ENCODE assay signal across 8 cellular contexts in the genomic region with DNA sequence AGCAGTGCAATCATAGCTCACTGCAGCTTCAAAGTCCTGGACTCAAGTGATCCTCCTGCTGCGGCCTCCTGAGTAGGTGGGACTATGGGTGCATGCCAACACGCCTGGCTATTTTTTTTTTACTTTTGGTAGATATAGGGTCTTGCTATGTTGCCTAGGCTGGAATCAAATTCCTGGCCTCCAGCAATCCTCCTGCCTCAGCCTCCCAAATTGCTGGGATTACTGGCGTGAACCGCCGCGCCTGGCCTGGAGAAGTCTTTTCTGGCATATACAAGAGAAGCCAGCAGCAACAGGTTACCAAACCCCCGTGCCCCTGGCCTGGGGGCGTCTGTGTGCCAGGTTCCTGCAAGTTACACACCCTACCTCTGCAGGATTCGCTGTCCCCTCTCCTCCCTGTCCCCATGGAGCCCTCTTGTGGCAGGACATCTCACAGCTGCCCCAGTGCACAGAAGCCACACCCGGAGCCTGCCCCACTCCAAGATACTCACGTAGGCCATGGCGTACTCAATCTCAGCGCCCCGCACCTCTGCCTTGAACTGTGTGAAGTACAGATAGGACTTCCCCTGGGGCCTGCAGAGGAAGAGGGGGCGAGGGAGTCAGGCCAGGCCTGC. TPM values are rescaled to one million over a fixed set of nuclear protein-coding genes. Genes with fewer than 3 reads are reported as not detected.
DNase-seq lines count a peak whose midpoint lies in the region; ATAC-seq and TF ChIP-seq lines count a peak whose summit lies in the region.

No MANE protein-coding gene starts in this region.

- H3K9me3 Mint-ChIP-seq in T-helper 2 cell treated with Interferon-gamma antibody and Interleukin-4, amounts not matched to agents 5 μg/mL and 100 μg/mL, for 36 hours, result no peaks in the 10 kb centered on the region

- TF ChIP-seq CTCF in GM13976 (IDR thresholded peaks at IDR 0.05; ENCODE audit: borderline replicate concordance, control extremely low read depth, extremely low read depth, insufficient read depth, missing control alignments) (peak; percentile 36), foreskin keratinocyte (conservative IDR thresholded peaks at IDR 0.05) (peak; percentile 55), vagina (IDR thresholded peaks at IDR 0.05) (no peak)

- H3K27me3 Mint-ChIP-seq in T-helper 2 cell treated with Interferon-gamma antibody and Interleukin-4, amounts not matched to agents 5 μg/mL and 100 μg/mL, for 36 hours (ENCODE audit: low read depth), result no peaks in the 10 kb centered on the region

- ATAC-seq in foreskin keratinocyte, result no peak

- H3K4me1 ChIP-seq in foreskin keratinocyte (no peaks in the 10 kb centered on the region), vagina (no peaks in the 10 kb centered on the region)

- H3K36me3 ChIP-seq in vagina, result peaks cover 9 to 74% of the 10 kb centered on the region in 2 donors

- no peak overlapping the region for H3K4me3 Mint-ChIP-seq in T-helper 2 cell treated with Interferon-gamma antibody and Interleukin-4, amounts not matched to agents 5 μg/mL and 100 μg/mL, for 36 hours

- intact Hi-C loops in vagina (cut with DNase I), result no loop called here

- no peaks in the 10 kb centered on the region for H3K9me3 ChIP-seq in vagina

- peak; percentile 39 for DNase-seq in A172 (ENCODE audit: low spot score)
- peak; percentile 59 for DNase-seq in GM13976 (ENCODE audit: low spot score)
- peak; percentile 61 for DNase-seq in RPMI8226
- no peak for DNase-seq in foreskin keratinocyte
- DNase-seq in T-helper 2 cell treated with Interferon-gamma antibody and Interleukin-4, amounts not matched to agents 5 μg/mL and 100 μg/mL, for 36 hours (ENCODE audit: low spot score), result no peak
- DNase-seq in vagina (ENCODE audit: extremely low spot score in 2 of 2), result no peak
- no peak for DNase-seq in T1000 (lab: John Stamatoyannopoulos, UW)
- no peak for DNase-seq in NCI-H1092 treated with DMSO at 0.1 percent for 48 hours (lab: John Stamatoyannopoulos, UW)

- in situ Hi-C loops in GM13976 (cut with MboI; ENCODE audit: low sequenced_read_pairs, unreplicated experiment), result no loop called here

- no peak overlapping the region for H3K4me3 ChIP-seq in vagina

- H3K27ac ChIP-seq in foreskin keratinocyte, result no peak overlapping the region
- H3K27ac ChIP-seq in vagina, result no peak overlapping the region

- H3K27me3 ChIP-seq in foreskin keratinocyte (no peaks in the 10 kb centered on the region), vagina (no peaks in the 10 kb centered on the region)

- peaks cover 25% of the 10 kb centered on the region for H3K36me3 Mint-ChIP-seq in T-helper 2 cell treated with Interferon-gamma antibody and Interleukin-4, amounts not matched to agents 5 μg/mL and 100 μg/mL, for 36 hours (ENCODE audit: low read depth)

- no peak for TF ChIP-seq POLR2A in vagina (IDR thresholded peaks at IDR 0.05)

- H3K4me1 Mint-ChIP-seq in T-helper 2 cell treated with Interferon-gamma antibody and Interleukin-4, amounts not matched to agents 5 μg/mL and 100 μg/mL, for 36 hours (ENCODE audit: low read depth), result peaks cover 3% of the 10 kb centered on the region

- H3K27ac Mint-ChIP-seq in T-helper 2 cell treated with Interferon-gamma antibody and Interleukin-4, amounts not matched to agents 5 μg/mL and 100 μg/mL, for 36 hours, result no peak overlapping the region

RNA-seq across cellular contexts. Expression of gene MYDGF, which starts 9.9 kb away (rescaled TPM):
- 200 and 211 TPM in 2 replicates for total RNA-seq in A172 (2014; rRNA removed; shearing (Covaris generic))
- 127 and 150 TPM in 2 replicates for total RNA-seq in foreskin keratinocyte
- 205 and 269 TPM in 2 replicates for polyA plus RNA-seq in foreskin keratinocyte
- 33.4 TPM for total RNA-seq in vagina

RNA-seq across cellular contexts. Expression of gene TNFAIP8L1, which starts 21.0 kb away (rescaled TPM):
- total RNA-seq in A172 (2014; rRNA removed; shearing (Covaris generic)), result 7.5 and 9.5 TPM in 2 replicates
- total RNA-seq in foreskin keratinocyte (11.0 and 14.1 TPM in 2 replicates), vagina (13.0 TPM)
- 10.8 and 13.0 TPM in 2 replicates for polyA plus RNA-seq in foreskin keratinocyte

Comparison
In these comparisons a context has a peak if more than half of its experiments do, and no peak if none do; other contexts are left out.
1. DNase-seq: peak in A172 (single experiment), GM13976 (single experiment) and RPMI8226 (single experiment); none in foreskin keratinocyte (0 of 2), T-helper 2 cell treated with Interferon-gamma antibody and Interleukin-4, amounts not matched to agents 5 μg/mL and 100 μg/mL, for 36 hours (single experiment), vagina (0 of 2), T1000 (single experiment) and NCI-H1092 treated with DMSO at 0.1 percent for 48 hours (single experiment).
2. CTCF ChIP-seq: peak in GM13976 (single experiment) and foreskin keratinocyte (single experiment); none in vagina (0 of 3).